Comparison of ENCODE assay signal across 1 cellular context in the genomic region with DNA sequence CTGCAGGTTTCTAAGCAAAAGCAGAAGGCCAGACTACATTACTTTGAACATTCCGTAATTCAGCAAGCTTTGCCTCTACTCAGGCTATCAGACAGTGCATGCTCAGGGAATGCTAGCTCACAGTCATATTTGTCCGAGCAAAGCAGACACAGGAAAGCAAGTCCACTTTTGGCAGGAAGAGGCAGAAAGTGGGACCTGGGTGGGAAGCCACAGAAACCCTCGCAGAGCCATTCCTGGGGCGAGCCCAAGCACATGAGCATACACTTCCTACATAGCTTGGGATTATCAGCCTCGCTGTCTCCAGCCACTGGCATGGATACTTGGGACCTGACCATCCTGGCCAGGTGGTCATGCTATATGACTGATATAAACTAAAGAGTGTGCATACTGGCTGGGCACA.
TF ChIP-seq lines count a peak whose summit lies in the region.

No MANE protein-coding gene starts in this region.

TF ChIP-seq in H1, 55 proteins besides CTCF, POLR2A, EP300 and RAD21 (continued from another document):
- TF ChIP-seq KDM4A (IDR thresholded peaks at IDR 0.05; ENCODE audit: low read depth, low read length, severe bottlenecking) (no peak), TAF7 (optimal IDR thresholded peaks at IDR 0.05; ENCODE audit: borderline replicate concordance, low read depth, low read length) (no peak), NANOG (IDR thresholded peaks at IDR 0.05; ENCODE audit: insufficient read depth, low read depth, low read length, poor library complexity, severe bottlenecking) (no peak), POLR2AphosphoS5 (IDR thresholded peaks at IDR 0.05; ENCODE audit: low read depth, low read length) (no peak), YY1 (IDR thresholded peaks at IDR 0.05; ENCODE audit: low read depth, low read length) (no peak), HDAC6 (IDR thresholded peaks at IDR 0.05; ENCODE audit: low read depth, low read length) (no peak)
